7 cellular contexts compared by ENCODE assay signal in the genomic region with DNA sequence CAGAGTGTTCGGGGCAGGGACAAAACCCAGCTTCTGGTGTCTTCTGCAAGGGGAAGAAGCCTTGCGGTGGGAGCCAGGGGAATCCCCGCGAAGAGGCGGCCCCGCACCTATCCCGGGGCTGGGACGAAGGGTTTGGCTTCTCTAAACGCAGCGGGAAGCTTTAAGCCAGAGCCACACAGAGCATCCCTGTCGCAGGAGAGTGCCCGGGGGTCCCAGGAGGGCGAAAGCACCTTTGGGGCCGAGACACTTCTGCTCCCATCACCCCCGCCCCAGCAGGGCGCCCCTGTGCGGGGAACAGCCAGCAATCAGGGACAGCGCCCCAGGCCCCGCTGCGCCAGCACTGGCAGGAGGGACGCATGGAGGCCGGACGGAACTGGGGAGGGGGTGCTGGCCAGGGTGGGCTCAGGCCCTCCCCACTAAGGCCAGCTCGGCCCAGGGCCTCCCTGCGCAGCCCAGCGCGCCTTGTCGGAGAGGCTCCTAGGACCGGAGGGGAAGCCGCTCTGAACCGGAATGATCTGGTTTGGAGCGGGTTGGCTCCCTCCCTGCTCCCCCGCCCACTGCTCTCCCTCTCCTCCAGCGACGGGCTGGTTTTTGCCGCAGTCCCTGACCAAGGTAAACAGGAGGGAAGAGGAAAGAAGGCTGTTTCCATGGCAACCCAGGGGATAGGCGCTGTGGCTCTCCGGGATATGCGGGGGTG.
A peak's percentile ranks its signal among the peaks of the same experiment; 100 is the strongest.
DNase-seq lines count a peak whose midpoint lies in the region; ATAC-seq and TF ChIP-seq lines count a peak whose summit lies in the region.

No MANE protein-coding gene starts in this region.

- peaks cover 1% of the 10 kb centered on the region for H3K36me3 Mint-ChIP-seq in activated naive CD4-positive, alpha-beta T cell treated with anti-CD3 and anti-CD28 coated beads, Interleukin-2, amount 50 U/mL, for 24 hours
- H3K36me3 Mint-ChIP-seq in glutamatergic neuron (ENCODE audit: unreplicated experiment): no peaks in the 10 kb centered on the region

- H3K4me3 ChIP-seq in HUES64 (ENCODE audit: low read length): peak overlapping the region; percentile 50
- H3K4me3 ChIP-seq in neural cell (ENCODE audit: low read length): peak overlapping the region; percentile 50
- H3K4me3 ChIP-seq in tibial artery: peak overlapping the region; percentile 62 to 67

- H3K4me3 Mint-ChIP-seq in activated naive CD4-positive, alpha-beta T cell treated with anti-CD3 and anti-CD28 coated beads, Interleukin-2, amount 50 U/mL, for 24 hours: peak overlapping the region; percentile 81
- peak overlapping the region; percentile 78 for H3K4me3 Mint-ChIP-seq in glutamatergic neuron (ENCODE audit: unreplicated experiment)

- peak overlapping the region; percentile 76 for H3K27ac ChIP-seq in HUES64 (ENCODE audit: low read depth, low read length)
- H3K27ac ChIP-seq in neural cell (ENCODE audit: low read length): peak overlapping the region; percentile 87
- peak overlapping the region; percentile 81 to 95 for H3K27ac ChIP-seq in tibial artery

- H3K9me3 ChIP-seq in HUES64 (ENCODE audit: insufficient read depth, low read depth, low read length): no peaks in the 10 kb centered on the region
- H3K9me3 ChIP-seq in neural cell (ENCODE audit: low read length): no peaks in the 10 kb centered on the region
- no peaks in the 10 kb centered on the region for H3K9me3 ChIP-seq in tibial artery

- no peak for TF ChIP-seq CTCF in glutamatergic neuron (IDR thresholded peaks at IDR 0.05; ENCODE audit: partially characterized antibody, unreplicated experiment)
- no peak for TF ChIP-seq CTCF in neural cell (IDR thresholded peaks at IDR 0.05; ENCODE audit: poor library complexity, severe bottlenecking)
- no peak for TF ChIP-seq CTCF in tibial artery (IDR thresholded peaks at IDR 0.05)

- TF ChIP-seq RAD21 in neural cell (conservative IDR thresholded peaks at IDR 0.05): peak; percentile 46

- H2AFZ ChIP-seq in neural cell (ENCODE audit: low read depth, low read length): peak overlapping the region; percentile 27

- H3K9me2 ChIP-seq in neural cell (ENCODE audit: insufficient read depth, low read length): no peaks in the 10 kb centered on the region

- no peaks in the 10 kb centered on the region for H3F3A ChIP-seq in neural cell (ENCODE audit: insufficient read depth, low read length, poor library complexity, severe bottlenecking)

- H3K4me1 Mint-ChIP-seq in activated naive CD4-positive, alpha-beta T cell treated with anti-CD3 and anti-CD28 coated beads, Interleukin-2, amount 50 U/mL, for 24 hours: peaks cover 21% of the 10 kb centered on the region
- peaks cover 13% of the 10 kb centered on the region for H3K4me1 Mint-ChIP-seq in glutamatergic neuron (ENCODE audit: low read depth, unreplicated experiment)

- H3K27ac Mint-ChIP-seq in activated naive CD4-positive, alpha-beta T cell treated with anti-CD3 and anti-CD28 coated beads, Interleukin-2, amount 50 U/mL, for 24 hours: peak overlapping the region; percentile 17
- peak overlapping the region; percentile 79 for H3K27ac Mint-ChIP-seq in glutamatergic neuron (ENCODE audit: unreplicated experiment)

- H4K20me1 ChIP-seq in neural cell (ENCODE audit: insufficient read depth): no peaks in the 10 kb centered on the region

- peak overlapping the region; percentile 30 for H3K4me2 ChIP-seq in neural cell (ENCODE audit: low read length)

- WGBS in HUES64: 15% methylated on average over 38 of the region's 39 CpGs

- peak; percentile 62 for ATAC-seq in GM18907 (IDR thresholded peaks at IDR 0.05; ENCODE audit: unreplicated experiment)

- peak; percentile 59 for TF ChIP-seq EP300 in neural cell (conservative IDR thresholded peaks at IDR 0.05; ENCODE audit: poor library complexity, severe bottlenecking)

- H3K36me3 ChIP-seq in HUES64 (ENCODE audit: insufficient read depth, low read length) (no peaks in the 10 kb centered on the region), neural cell (ENCODE audit: insufficient read depth, low read length) (no peaks in the 10 kb centered on the region), tibial artery (peaks cover 0 to 5% (median 3%) of the 10 kb centered on the region in 3 donors)

- H3K27me3 Mint-ChIP-seq in activated naive CD4-positive, alpha-beta T cell treated with anti-CD3 and anti-CD28 coated beads, Interleukin-2, amount 50 U/mL, for 24 hours: no peaks in the 10 kb centered on the region
- H3K27me3 Mint-ChIP-seq in glutamatergic neuron (ENCODE audit: unreplicated experiment): peaks cover 2% of the 10 kb centered on the region

- 0 out of 2 replicates have a peak, but pooled peaks cover 3% of the 10 kb centered on the region for H3K27me3 ChIP-seq in HUES64 (ENCODE audit: insufficient read depth, low read length)
- H3K27me3 ChIP-seq in neural cell (ENCODE audit: insufficient read depth, low read depth, low read length): no peaks in the 10 kb centered on the region
- no peaks in the 10 kb centered on the region for H3K27me3 ChIP-seq in tibial artery

- no peaks in the 10 kb centered on the region for H3K79me2 ChIP-seq in neural cell (replicated peaks; ENCODE audit: insufficient read depth, low read length)

- DNase-seq in glutamatergic neuron: peak; percentile 84
- peak; percentile 64 to 86 for DNase-seq in tibial artery
- no peak for DNase-seq in NCI-H2196 (lab: John Stamatoyannopoulos, UW; ENCODE audit: unreplicated experiment)

- peak overlapping the region; percentile 86 for H3K9ac ChIP-seq in HUES64 (ENCODE audit: low read depth, low read length)
- H3K9ac ChIP-seq in neural cell (ENCODE audit: low read length): peak overlapping the region; percentile 70

- H3K4me1 ChIP-seq in HUES64 (ENCODE audit: insufficient read depth, low read length) (peaks cover 7% of the 10 kb centered on the region; the same call in 1 of the 2 replicates), tibial artery (peaks cover 0 to 33% (median 16%) of the 10 kb centered on the region in 4 donors)

- H3K9me3 Mint-ChIP-seq in activated naive CD4-positive, alpha-beta T cell treated with anti-CD3 and anti-CD28 coated beads, Interleukin-2, amount 50 U/mL, for 24 hours: no peaks in the 10 kb centered on the region
- no peaks in the 10 kb centered on the region for H3K9me3 Mint-ChIP-seq in glutamatergic neuron (ENCODE audit: unreplicated experiment)

- intact Hi-C loops in tibial artery (cut with DNase I; ENCODE audit: low total_unique reads): no loop called here

TF ChIP-seq in neural cell, 6 proteins besides CTCF, POLR2A, EP300 and RAD21:
- no peak for TF ChIP-seq SMC3 (conservative IDR thresholded peaks at IDR 0.05; ENCODE audit: poor library complexity)
- peak; percentile 27 for TF ChIP-seq MXI1 (conservative IDR thresholded peaks at IDR 0.05; ENCODE audit: poor library complexity, severe bottlenecking)
- peak; percentile 86 for TF ChIP-seq POLR2AphosphoS5 (IDR thresholded peaks at IDR 0.05)
